8 cellular contexts compared by ENCODE assay signal in the genomic region with DNA sequence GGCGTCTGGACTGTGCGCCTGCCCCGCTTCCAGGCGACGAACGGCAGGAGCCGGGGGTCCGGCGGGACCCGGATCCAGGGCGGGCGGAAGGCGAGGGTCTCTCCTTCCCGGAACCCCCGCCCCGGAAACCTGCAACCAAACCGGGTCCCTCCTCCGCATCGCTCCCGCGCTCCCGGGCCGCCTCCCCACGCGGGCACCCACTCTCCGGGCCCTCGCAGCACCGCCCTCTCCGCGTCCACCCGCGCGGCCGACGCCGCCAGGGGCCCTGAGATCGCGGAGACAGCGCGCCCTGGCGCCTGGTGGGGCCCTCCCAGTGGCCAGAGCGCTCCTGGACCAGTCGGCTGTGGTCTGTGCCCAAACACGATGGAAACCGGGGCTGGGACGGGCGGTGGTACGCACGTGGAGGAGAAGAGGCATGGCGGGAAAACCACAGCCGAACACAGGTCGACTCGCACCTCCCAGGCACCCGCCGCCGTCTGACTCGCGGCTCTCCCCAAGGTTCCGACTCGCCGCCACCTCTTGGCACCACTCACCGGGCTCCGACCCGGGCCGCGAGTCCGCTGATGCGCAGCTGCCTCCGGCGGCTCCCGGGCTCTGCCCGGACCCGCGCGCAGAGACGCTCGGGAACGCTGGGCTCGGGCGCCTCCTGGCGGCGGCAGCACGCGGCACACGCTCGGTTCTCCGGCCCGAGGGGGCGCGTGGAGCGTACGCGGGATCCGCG. TPM values are rescaled to one million over a fixed set of nuclear protein-coding genes. Genes with fewer than 3 reads are reported as not detected.
A peak's percentile ranks its signal among the peaks of the same experiment; 100 is the strongest.
DNase-seq lines count a peak whose midpoint lies in the region; ATAC-seq, FAIRE-seq and TF ChIP-seq lines count a peak whose summit lies in the region.

No MANE protein-coding gene starts in this region.

- H3K36me3 Mint-ChIP-seq in activated naive CD4-positive, alpha-beta T cell treated with anti-CD3 and anti-CD28 coated beads, Interleukin-2, amount 50 U/mL, for 24 hours: no peaks in the 10 kb centered on the region

- H2BK120ac ChIP-seq in trophoblast cell (ENCODE audit: insufficient read depth, low read length, poor library complexity): no peak overlapping the region

- TF ChIP-seq POLR2A in A549 (IDR thresholded peaks at IDR 0.05; ENCODE audit: low read length) (peak; percentile 35; the same call in 1 of the 2 replicates), Peyer's patch (IDR thresholded peaks at IDR 0.05) (no peak), upper lobe of left lung (IDR thresholded peaks at IDR 0.05) (no peak)

- H3K79me2 ChIP-seq in trophoblast cell (ENCODE audit: control insufficient read depth, insufficient read depth, low read length, poor library complexity): no peaks in the 10 kb centered on the region

- peak; percentile 93 for TF ChIP-seq CTCF in A549 (IDR thresholded peaks at IDR 0.05)
- TF ChIP-seq CTCF in GM20000 (IDR thresholded peaks at IDR 0.05; ENCODE audit: extremely low read depth, missing control alignments): peak; percentile 80
- TF ChIP-seq CTCF in Peyer's patch (IDR thresholded peaks at IDR 0.05): peak; percentile 9 to 78 (median 67)
- TF ChIP-seq CTCF in cardiac muscle cell (IDR thresholded peaks at IDR 0.05; ENCODE audit: low read depth, low read length): peak; percentile 77
- TF ChIP-seq CTCF in upper lobe of left lung (IDR thresholded peaks at IDR 0.05): peak; percentile 67 to 88 (median 84)

- peaks cover 50% of the 10 kb centered on the region for H3K27me3 Mint-ChIP-seq in activated naive CD4-positive, alpha-beta T cell treated with anti-CD3 and anti-CD28 coated beads, Interleukin-2, amount 50 U/mL, for 24 hours

- H3K23ac ChIP-seq in trophoblast cell (ENCODE audit: low read length): no peak overlapping the region

- H3K4me3 ChIP-seq in A549 (peak overlapping the region; percentile 55), Peyer's patch (peak overlapping the region; percentile 12 to 48 (median 38)), cardiac muscle cell (peak overlapping the region; percentile 31), trophoblast cell (ENCODE audit: low read depth, low read length) (peak overlapping the region; percentile 29), upper lobe of left lung (peak overlapping the region; percentile 17 to 43 (median 30))

- no peak overlapping the region for H2AK5ac ChIP-seq in trophoblast cell (ENCODE audit: low read length)

- peak overlapping the region; percentile 97 for H3K4me2 ChIP-seq in A549
- H3K4me2 ChIP-seq in trophoblast cell (ENCODE audit: low read length): peak overlapping the region; percentile 74

- H3K4me1 ChIP-seq in A549: peaks cover 6% of the 10 kb centered on the region; the same call in 1 of the 3 replicates
- H3K4me1 ChIP-seq in Peyer's patch: peaks cover 0 to 34% (median 14%) of the 10 kb centered on the region in 4 donors
- H3K4me1 ChIP-seq in cardiac muscle cell (ENCODE audit: low read depth): peaks cover 3% of the 10 kb centered on the region
- H3K4me1 ChIP-seq in trophoblast cell (ENCODE audit: control insufficient read depth in 1 of 2, insufficient read depth in 2 of 2, low read length in 2 of 2): peaks cover 7 to 12% of the 10 kb centered on the region in 2 experiments
- H3K4me1 ChIP-seq in upper lobe of left lung: peaks cover 33 to 45% (median 36%) of the 10 kb centered on the region in 4 donors

- no peaks in the 10 kb centered on the region for H3K36me3 ChIP-seq in Peyer's patch
- no peaks in the 10 kb centered on the region for H3K36me3 ChIP-seq in cardiac muscle cell
- H3K36me3 ChIP-seq in trophoblast cell (ENCODE audit: control insufficient read depth in 1 of 2, insufficient read depth in 2 of 2, low read length in 2 of 2): no peaks in the 10 kb centered on the region
- no peaks in the 10 kb centered on the region for H3K36me3 ChIP-seq in upper lobe of left lung

- no peak overlapping the region for H4K91ac ChIP-seq in trophoblast cell (ENCODE audit: low read depth, low read length)

- peak; percentile 74 to 91 for ATAC-seq in A549
- ATAC-seq in upper lobe of left lung (ENCODE audit: low FRiP score in 2 of 2): peak in 1 of 2 donors; percentile 83

- H3K9ac ChIP-seq in trophoblast cell (ENCODE audit: low read length): peak overlapping the region; percentile 29

- H3K27ac Mint-ChIP-seq in activated naive CD4-positive, alpha-beta T cell treated with anti-CD3 and anti-CD28 coated beads, Interleukin-2, amount 50 U/mL, for 24 hours: no peak overlapping the region

- H3K4ac ChIP-seq in trophoblast cell (ENCODE audit: low read depth, low read length): no peak overlapping the region

- CTCF ChIA-PET in A549 (lab: Yijun Ruan, JAX): interaction anchor here (0.5 to 24.8 kb wide), 92 partner anchors 10 to 1408 kb away, joined by 3 to 610 read pairs (median 5); no protein-coding TSS in a partner anchor

- POLR2A ChIA-PET in A549 (lab: Yijun Ruan, JAX): no interaction called here

- no peaks in the 10 kb centered on the region for H3K9me3 Mint-ChIP-seq in activated naive CD4-positive, alpha-beta T cell treated with anti-CD3 and anti-CD28 coated beads, Interleukin-2, amount 50 U/mL, for 24 hours

- H4K8ac ChIP-seq in trophoblast cell (ENCODE audit: low read depth, low read length): no peak overlapping the region

- peak; percentile 47 to 78 for TF ChIP-seq RAD21 in A549 (conservative IDR thresholded peaks at IDR 0.05 in 1 of 2, IDR thresholded peaks at IDR 0.05 in 1 of 2)

- H3K27ac ChIP-seq in A549 (peak overlapping the region; percentile 40 to 77; a peak in 5 of 6 replicates), Peyer's patch (no peak overlapping the region), cardiac muscle cell (no peak overlapping the region), trophoblast cell (ENCODE audit: low read depth, low read length) (no peak overlapping the region), upper lobe of left lung (no peak overlapping the region)

- WGBS in A549 (ENCODE audit: missing lambda C conversion rate): 7% methylated on average over 45 of the region's 95 CpGs
- WGBS in trophoblast cell (ENCODE audit: extremely low coverage, insufficient coverage, insufficient read length): no CpG with 5 or more reads among the region's 95 CpGs
- 3 to 6% methylated on average over 28 to 55 of the region's 95 CpGs for WGBS in upper lobe of left lung, 2 donors

- TF ChIP-seq EP300 in A549 (IDR thresholded peaks at IDR 0.05): no peak
- TF ChIP-seq EP300 in upper lobe of left lung (IDR thresholded peaks at IDR 0.05): no peak

- peaks cover 33% of the 10 kb centered on the region for H3K4me1 Mint-ChIP-seq in activated naive CD4-positive, alpha-beta T cell treated with anti-CD3 and anti-CD28 coated beads, Interleukin-2, amount 50 U/mL, for 24 hours

- peak overlapping the region; percentile 79 for H3K4me3 Mint-ChIP-seq in activated naive CD4-positive, alpha-beta T cell treated with anti-CD3 and anti-CD28 coated beads, Interleukin-2, amount 50 U/mL, for 24 hours

- no peaks in the 10 kb centered on the region for H3K79me1 ChIP-seq in trophoblast cell (ENCODE audit: low read length)

- H2AFZ ChIP-seq in trophoblast cell (ENCODE audit: insufficient read depth, low read length, poor library complexity): peak overlapping the region; percentile 53

- H3K27me3 ChIP-seq in Peyer's patch: peaks cover 0 to 45% of the 10 kb centered on the region in 2 donors
- peaks cover 92% of the 10 kb centered on the region for H3K27me3 ChIP-seq in cardiac muscle cell
- peaks cover 55% of the 10 kb centered on the region for H3K27me3 ChIP-seq in trophoblast cell (ENCODE audit: insufficient read depth, low read length)
- peaks cover 2 to 69% (median 47%) of the 10 kb centered on the region in 4 donors for H3K27me3 ChIP-seq in upper lobe of left lung

- DNase-seq in A549 (ENCODE audit: low read depth in 1 of 2, low spot score in 1 of 2): peak; percentile 73 to 80
- DNase-seq in GM20000 (ENCODE audit: low spot score): peak; percentile 91
- DNase-seq in Peyer's patch: peak in 2 of 3 donors; percentile 53 to 79
- DNase-seq in cardiac muscle cell (ENCODE audit: low read depth in 1 of 2, low spot score in 1 of 2): peak; percentile 56 to 70
- DNase-seq in trophoblast cell: peak in 1 of 2 donors; percentile 67
- peak; percentile 36 to 94 for DNase-seq in upper lobe of left lung
- no peak for DNase-seq in NCI-H1436 treated with DMSO at 0.1 percent for 48 hours (lab: John Stamatoyannopoulos, UW)

- H3K9me3 ChIP-seq in A549 (no peaks in the 10 kb centered on the region), Peyer's patch (no peaks in the 10 kb centered on the region), cardiac muscle cell (ENCODE audit: low read depth) (no peaks in the 10 kb centered on the region), trophoblast cell (ENCODE audit: insufficient read depth, low read depth, low read length) (peaks cover 6% of the 10 kb centered on the region), upper lobe of left lung (no peaks in the 10 kb centered on the region)

- FAIRE-seq in A549 (lab: Jason Lieb, UNC): no peak

- H3K14ac ChIP-seq in trophoblast cell (ENCODE audit: low read length): no peak overlapping the region

- no peak overlapping the region for H4K12ac ChIP-seq in trophoblast cell (ENCODE audit: low read depth, low read length)

- no peak overlapping the region for H2BK12ac ChIP-seq in trophoblast cell (ENCODE audit: low read length)

- no peak overlapping the region for H3K18ac ChIP-seq in trophoblast cell (ENCODE audit: low read length)

- no peak overlapping the region for H2BK5ac ChIP-seq in trophoblast cell (ENCODE audit: low read depth, low read length, poor library complexity)

TF ChIP-seq in A549, 52 proteins besides CTCF, POLR2A, EP300 and RAD21 (continues in another document):
- TF ChIP-seq HOXB13 (CRISPR knock-in tag; IDR thresholded peaks at IDR 0.05; ENCODE audit: low read depth) (peak; percentile 71; the same call in 1 of the 2 replicates), EHMT2 (IDR thresholded peaks at IDR 0.05; ENCODE audit: low read depth) (no peak), GATA3 (IDR thresholded peaks at IDR 0.05; ENCODE audit: borderline replicate concordance) (no peak), HDAC2 (IDR thresholded peaks at IDR 0.05) (0 out of 2 replicates have a peak, but pooled peaks have one; percentile 16), CHD2 (IDR thresholded peaks at IDR 0.05; ENCODE audit: low read length, partially characterized antibody) (no peak), NFE2L2 (conservative IDR thresholded peaks at IDR 0.05; ENCODE audit: low read length) (no peak), RARB (CRISPR knock-in tag; IDR thresholded peaks at IDR 0.05) (no peak), NPAS2 (CRISPR knock-in tag; IDR thresholded peaks at IDR 0.05; ENCODE audit: borderline replicate concordance) (no peak)

RNA-seq across cellular contexts. Expression of a gene that starts 7.9 kb away (rescaled TPM):
- polyA plus RNA-seq in A549 (2011; rRNA removed): not detected in 2 replicates
- polyA plus RNA-seq in A549 (2012; cell fraction: cytosol; rRNA removed): not detected in 2 replicates
- polyA plus RNA-seq in A549 (2012; cell fraction: nucleus; rRNA removed): not detected in 2 replicates
- polyA plus RNA-seq in A549 (2017; fragmentation: RNase III; extraction: RNeasy Plus Mini Kit Qiagen cat#74134 plus additional on column Dnase treatment): not detected in 3 replicates
- not detected in 2 replicates for polyA minus RNA-seq in A549 (2011; rRNA and poly(A)+ RNA removed)
- 1 to 10 TPM; 1.7 to 3.9 (median 2.9) TPM for total RNA-seq in Peyer's patch
- not detected in 2 replicates for total RNA-seq in cardiac muscle cell
- not detected in 2 replicates for polyA plus RNA-seq in cardiac muscle cell
- polyA plus RNA-seq in trophoblast cell (2013): 0.01 TPM in 1 of 2 replicates, not detected in the other
- not detected for total RNA-seq in upper lobe of left lung

Comparison
In these comparisons a context has a peak if more than half of its experiments do, and no peak if none do; other contexts are left out.
1. H3K27ac ChIP-seq: peak in A549 (2 of 2); none in Peyer's patch (0 of 4), cardiac muscle cell (single experiment), trophoblast cell (single experiment) and upper lobe of left lung (0 of 4).
2. Peak in every context shown above with its lines, with median percentiles within 50 percentile points of each other: H3K4me3 ChIP-seq and CTCF ChIP-seq.